14 cellular contexts compared by ENCODE assay signal in genomic region chr13:89407357-89407756, GRCh38.
"Had no signal": no experiment of that assay in that cellular context is flagged by ENCODE, and none has a peak within 500 bp of the region (broad histone marks: within the 10 kb centered on the region; RNA-seq: fewer than 3 reads in every experiment).

No MANE protein-coding gene starts in this region.

- FAIRE-seq: colon, islet of Langerhans, pancreas had no signal

- H3K27me3 ChIP-seq: ascending aorta, cardiac muscle cell, pancreas, spleen, suprapubic skin had no signal

- H3K4me3 ChIP-seq: ascending aorta, cardiac muscle cell, lung, pancreas, spleen, suprapubic skin had no signal

- H3K36me3 ChIP-seq: ascending aorta, cardiac muscle cell, pancreas, spleen, suprapubic skin had no signal

- ATAC-seq: pancreas, sciatic nerve had no signal

- DNase-seq: activated CD4-positive, CD25-positive, alpha-beta regulatory T cell treated with anti-CD3 and anti-CD28 coated beads, Interleukin-2, amount 50 U/mL, for 72 hours; activated naive CD4-positive, alpha-beta T cell treated with anti-CD3 and anti-CD28 coated beads, Interleukin-2, amount 10 ng/mL, durations not matched to agents 7 days and 5 days; activated T-cell treated with anti-CD3 and anti-CD28 coated beads, Interleukin-2, amount 50 U/mL, for 24 hours; naive B cell; pancreas; spleen; trophoblast cell had no signal
